ENCODE assay signal across 22 cellular contexts in genomic region chr1:43924516-43924915, GRCh38. TPM values are rescaled to one million over a fixed set of nuclear protein-coding genes. Genes with fewer than 3 reads are reported as not detected.
A peak's percentile ranks its signal among the peaks of the same experiment; 100 is the strongest.
DNase-seq lines count a peak whose midpoint lies in the region; FAIRE-seq and TF ChIP-seq lines count a peak whose summit lies in the region.
"Had no signal": no experiment of that assay in that cellular context is flagged by ENCODE, and none has a peak within 500 bp of the region (broad histone marks: within the 10 kb centered on the region; RNA-seq: fewer than 3 reads in every experiment).

No MANE protein-coding gene starts in this region.

- POLR2A ChIA-PET in MCF 10A (lab: Yijun Ruan, JAX): no interaction called here

- BruUV-seq in mammary epithelial cell (replicated peaks; lab: Mats Ljungman, UMichigan) (no TSS peak), MCF 10A (replicated peaks; lab: Mats Ljungman, UMichigan) (no TSS peak)

- no peak overlapping the region for H3K4me2 ChIP-seq in mammary epithelial cell (ENCODE audit: insufficient read depth, low read depth, low read length)

- H3K27ac ChIP-seq in mammary epithelial cell (ENCODE audit: insufficient read depth, low read depth, low read length): no peak overlapping the region

- H3K27me3 Mint-ChIP-seq in MCF 10A (ENCODE audit: insufficient read depth, unreplicated experiment): no peaks in the 10 kb centered on the region

- no peaks in the 10 kb centered on the region for H4K20me1 ChIP-seq in mammary epithelial cell (ENCODE audit: insufficient read depth, low read length)

- peaks cover 14% of the 10 kb centered on the region for H3K9me3 Mint-ChIP-seq in MCF 10A (ENCODE audit: unreplicated experiment)

- H2AFZ ChIP-seq in mammary epithelial cell (ENCODE audit: low read depth, low read length): no peak overlapping the region

- H3K9me3 ChIP-seq in mammary epithelial cell (replicated peaks; ENCODE audit: insufficient read depth, low read length): no peaks in the 10 kb centered on the region

- intact Hi-C loops in mammary epithelial cell (cut with micrococcal nuclease) (no loop called here), MCF 10A (cut with micrococcal nuclease) (no loop called here)

- H3K36me3 ChIP-seq in mammary epithelial cell (ENCODE audit: insufficient read depth, low read length): no peaks in the 10 kb centered on the region

- peaks cover 15% of the 10 kb centered on the region for H3K4me1 Mint-ChIP-seq in MCF 10A (ENCODE audit: insufficient read depth, unreplicated experiment)

- dilution Hi-C loops in mammary epithelial cell (cut with HindIII; ENCODE audit: low sequenced_read_pairs): no loop called here

- WGBS in mammary epithelial cell (ENCODE audit: low coverage, missing lambda C conversion rate): 59% methylated on average over 4 of the region's 4 CpGs

- in situ Hi-C loops in mammary epithelial cell (cut with MboI; ENCODE audit: low sequenced_read_pairs in 2 of 2): no loop called here

- H3K79me2 ChIP-seq in mammary epithelial cell (ENCODE audit: insufficient read depth, low read length): no peaks in the 10 kb centered on the region

- no peak for FAIRE-seq in RCC 7860 (lab: Jason Lieb, UNC)
- FAIRE-seq: H1 had no signal

- TF ChIP-seq CTCF in mammary epithelial cell (conservative IDR thresholded peaks at IDR 0.05 in 1 of 2, IDR thresholded peaks at IDR 0.05 in 1 of 2; ENCODE audit: extremely low read depth in 1 of 2, insufficient read depth in 1 of 2, low read depth in 1 of 2, low read length in 2 of 2): no peak
- no peak for TF ChIP-seq CTCF in MCF 10A (IDR thresholded peaks at IDR 0.05; ENCODE audit: unreplicated experiment)
- TF ChIP-seq CTCF in epithelial cell of esophagus (IDR thresholded peaks at IDR 0.05; ENCODE audit: insufficient read depth, low read depth, low read length, missing control alignments): no peak

- CTCF ChIA-PET in mammary epithelial cell (lab: Charles Lee; ENCODE audit: low non-redundant PET): no interaction called here
- CTCF ChIA-PET in MCF 10A (lab: Yijun Ruan, JAX): interaction anchor here (1.3 to 13.0 kb wide), 3 partner anchors 10 to 158 kb away, joined by 4 to 369 read pairs (median 18); no protein-coding TSS in a partner anchor

- DNase-seq in mammary epithelial cell (peak; percentile 64), MCF 10A (ENCODE audit: unreplicated experiment) (no peak), RCC 7860 (ENCODE audit: low spot score) (peak; percentile 39), epithelial cell of esophagus (ENCODE audit: low read depth) (peak; percentile 93), renal cortical epithelial cell (ENCODE audit: low read depth) (peak; percentile 23), NCI-H2171 (lab: John Stamatoyannopoulos, UW) (no peak), cerebellar cortex (ENCODE audit: low spot score) (no peak), COLO668 (lab: John Stamatoyannopoulos, UW; ENCODE audit: unreplicated experiment) (no peak)
- DNase-seq: 8988T, COR-L47, DMS 273 treated with DMSO at 0.1 percent for 48 hours, DND-41, GF-D8, KG1, NCI-H1417 treated with DMSO at 0.1 percent for 48 hours, NCI-H187 treated with DMSO at 0.1 percent for 48 hours, NCI-H446, NCI-H526 treated with DMSO at 0.1 percent for 48 hours, SIG-M5 had no signal

- H3K27ac Mint-ChIP-seq in MCF 10A (ENCODE audit: low read depth, unreplicated experiment): no peak overlapping the region
- H3K27ac Mint-ChIP-seq: CD14-positive monocyte had no signal

- H3K9ac ChIP-seq in mammary epithelial cell (ENCODE audit: insufficient read depth, low read length): no peak overlapping the region

- H3K36me3 Mint-ChIP-seq in MCF 10A (ENCODE audit: insufficient read depth, unreplicated experiment): no peaks in the 10 kb centered on the region

- H3K4me1 ChIP-seq in mammary epithelial cell (ENCODE audit: insufficient read depth, low read length): peaks cover 36% of the 10 kb centered on the region

- H3K4me3 ChIP-seq in mammary epithelial cell (replicated peaks in 1 of 3; ENCODE audit: insufficient read depth in 1 of 3, low read depth in 2 of 3, low read length in 3 of 3) (no peak overlapping the region), epithelial cell of esophagus (ENCODE audit: low read length) (no peak overlapping the region)

- H3K4me3 Mint-ChIP-seq in MCF 10A (ENCODE audit: unreplicated experiment): no peak overlapping the region
- H3K4me3 Mint-ChIP-seq: CD14-positive monocyte had no signal

- no peaks in the 10 kb centered on the region for H3K27me3 ChIP-seq in mammary epithelial cell (ENCODE audit: insufficient read depth, low read length)

RNA-seq across cellular contexts. Expression of gene ARTN, which starts 9.1 kb away (rescaled TPM):
- total RNA-seq in mammary epithelial cell: 100 to 1,000 TPM in 1 of 2 donors, 10 to 100 TPM in 1; 22.8 to 105 TPM
- 47.1 TPM for polyA plus RNA-seq in mammary epithelial cell
- 21.8 TPM for polyA minus RNA-seq in mammary epithelial cell
- 1.9 TPM in 2 replicates for total RNA-seq in MCF 10A (2022)
- total RNA-seq in renal cortical epithelial cell: 0.40 and 3.0 TPM in 2 replicates
- polyA plus RNA-seq: AG04450, CD14-positive monocyte had no signal

RNA-seq across cellular contexts. Expression of gene IPO13, which starts 22.2 kb away (rescaled TPM):
- total RNA-seq in mammary epithelial cell (10 to 100 TPM; 35.5 to 53.0 TPM), MCF 10A (2022) (23.9 and 31.4 TPM in 2 replicates), renal cortical epithelial cell (12.5 and 41.1 TPM in 2 replicates)
- polyA plus RNA-seq in mammary epithelial cell: 38.6 TPM
- 64.5 TPM for polyA minus RNA-seq in mammary epithelial cell

RNA-seq across cellular contexts. Expression of gene DPH2, which starts 45.3 kb away (rescaled TPM):
- total RNA-seq in mammary epithelial cell (10 to 100 TPM; 28.4 to 31.7 TPM), MCF 10A (2022) (27.9 and 38.9 TPM in 2 replicates), renal cortical epithelial cell (21.5 and 22.8 TPM in 2 replicates)
- polyA plus RNA-seq in mammary epithelial cell: 34.8 TPM
- polyA minus RNA-seq in mammary epithelial cell: 34.2 TPM

RNA-seq across cellular contexts. Expression of gene ATP6V0B, which starts 50.2 kb away (rescaled TPM):
- total RNA-seq in mammary epithelial cell (100 to 1,000 TPM in 1 of 2 donors, 10 to 100 TPM in 1; 84.4 to 127 TPM), MCF 10A (2022) (120 and 141 TPM in 2 replicates), renal cortical epithelial cell (69.4 and 178 TPM in 2 replicates)
- polyA plus RNA-seq in mammary epithelial cell: 199 TPM
- 104 TPM for polyA minus RNA-seq in mammary epithelial cell

RNA-seq across cellular contexts. Expression of gene B4GALT2, which starts 54.5 kb away (rescaled TPM):
- 100 to 1,000 TPM in 1 of 2 donors, 10 to 100 TPM in 1; 88.2 to 103 TPM for total RNA-seq in mammary epithelial cell
- 71.7 TPM for polyA plus RNA-seq in mammary epithelial cell
- 102 TPM for polyA minus RNA-seq in mammary epithelial cell
- 56.3 and 68.4 TPM in 2 replicates for total RNA-seq in MCF 10A (2022)
- total RNA-seq in renal cortical epithelial cell: 36.8 and 65.8 TPM in 2 replicates

Comparison
In these comparisons a context has a peak if more than half of its experiments do, and no peak if none do; other contexts are left out.
1. DNase-seq: peak in mammary epithelial cell (single experiment), RCC 7860 (single experiment), epithelial cell of esophagus (single experiment) and renal cortical epithelial cell (single experiment); none in MCF 10A (single experiment), NCI-H2171 (single experiment), cerebellar cortex (single experiment) and COLO668 (single experiment).